Comparison of ENCODE assay signal across 1 cellular context in genomic region chr2:3223080-3223923, GRCh38.
TF ChIP-seq lines count a peak whose summit lies in the region.

No MANE protein-coding gene starts in this region.

TF ChIP-seq in GM12878, 131 proteins besides CTCF, POLR2A, EP300 and RAD21 (continued from another document and continues in another):
- TF ChIP-seq ZBTB4 (CRISPR knock-in tag; IDR thresholded peaks at IDR 0.05) (no peak), CHD1 (IDR thresholded peaks at IDR 0.05; ENCODE audit: low read depth, low read length) (no peak), MLLT1 (IDR thresholded peaks at IDR 0.05) (peak; percentile 84), STAT1 (conservative IDR thresholded peaks at IDR 0.05) (no peak), ASH2L (IDR thresholded peaks at IDR 0.05; ENCODE audit: borderline replicate concordance, low read depth) (0 out of 2 replicates have a peak, but pooled peaks have one; percentile 56), NBN (IDR thresholded peaks at IDR 0.05) (peak; percentile 92), NFIC (IDR thresholded peaks at IDR 0.05; ENCODE audit: low read depth, low read length) (peak; percentile 80), CUX1 (IDR thresholded peaks at IDR 0.05; ENCODE audit: insufficient replicate concordance, low read depth, low read length) (peak; percentile 54), ATF7 (IDR thresholded peaks at IDR 0.05; ENCODE audit: low read depth) (peak; percentile 82), CBFB (IDR thresholded peaks at IDR 0.05; ENCODE audit: low read depth) (peak; percentile 45; the same call in 1 of the 2 replicates), HCFC1 (IDR thresholded peaks at IDR 0.05; ENCODE audit: low read length) (no peak), YY1 (IDR thresholded peaks at IDR 0.05; ENCODE audit: low read depth, low read length) (0 out of 2 replicates have a peak, but pooled peaks have one; percentile 46), CHD2 (IDR thresholded peaks at IDR 0.05; ENCODE audit: borderline replicate concordance, low read depth, low read length) (peak; percentile 31; the same call in 1 of the 2 replicates), IRF4 (IDR thresholded peaks at IDR 0.05; ENCODE audit: low read depth, low read length) (peak; percentile 76; the same call in 1 of the 2 replicates), MXI1 (IDR thresholded peaks at IDR 0.05; ENCODE audit: low read depth, low read length) (no peak), HSF1 (IDR thresholded peaks at IDR 0.05; ENCODE audit: low read depth, low read length) (no peak), RAD51 (IDR thresholded peaks at IDR 0.05) (no peak), TARDBP (IDR thresholded peaks at IDR 0.05; ENCODE audit: borderline replicate concordance) (no peak), STAT3 (IDR thresholded peaks at IDR 0.05; ENCODE audit: low read depth, low read length) (0 out of 2 replicates have a peak, but pooled peaks have one; percentile 54), IRF3 (IDR thresholded peaks at IDR 0.05) (no peak), ATF3 (IDR thresholded peaks at IDR 0.05; ENCODE audit: borderline replicate concordance, extremely low read depth, low read depth, low read length) (no peak), NFXL1 (IDR thresholded peaks at IDR 0.05; ENCODE audit: borderline replicate concordance) (no peak), RELB (IDR thresholded peaks at IDR 0.05; ENCODE audit: low read depth) (peak; percentile 95), CBX5 (IDR thresholded peaks at IDR 0.05; ENCODE audit: low read depth) (peak; percentile 60; the same call in 1 of the 2 replicates), KDM1A (IDR thresholded peaks at IDR 0.05; ENCODE audit: borderline replicate concordance) (no peak), MTA3 (IDR thresholded peaks at IDR 0.05; ENCODE audit: borderline replicate concordance, low read length) (peak; percentile 69; the same call in 1 of the 2 replicates), GABPA (IDR thresholded peaks at IDR 0.05; ENCODE audit: low read depth) (peak; percentile 32; the same call in 1 of the 2 replicates), ESRRA (IDR thresholded peaks at IDR 0.05; ENCODE audit: low read length) (peak; percentile 28; the same call in 1 of the 2 replicates), MYB (IDR thresholded peaks at IDR 0.05; ENCODE audit: borderline replicate concordance, low read depth, low read length) (0 out of 2 replicates have a peak, but pooled peaks have one; percentile 35), HDAC2 (IDR thresholded peaks at IDR 0.05) (no peak), ZNF217 (IDR thresholded peaks at IDR 0.05) (0 out of 2 replicates have a peak, but pooled peaks have one; percentile 27), MEF2A (IDR thresholded peaks at IDR 0.05; ENCODE audit: insufficient read depth, low read depth, low read length) (peak; percentile 72; the same call in 1 of the 2 replicates), BMI1 (IDR thresholded peaks at IDR 0.05; ENCODE audit: borderline replicate concordance) (peak; percentile 73; the same call in 1 of the 2 replicates), CEBPB (IDR thresholded peaks at IDR 0.05; ENCODE audit: borderline replicate concordance in 1 of 2, low read depth in 2 of 2, low read length in 2 of 2) (no peak; a peak in 1 of 4 replicates), PRDM15 (CRISPR knock-in tag; IDR thresholded peaks at IDR 0.05) (no peak), SUPT20H (IDR thresholded peaks at IDR 0.05; ENCODE audit: borderline replicate concordance, control insufficient read depth, low read depth, low read length) (no peak), CBX3 (IDR thresholded peaks at IDR 0.05; ENCODE audit: borderline replicate concordance, low read depth) (no peak), BRCA1 (IDR thresholded peaks at IDR 0.05; ENCODE audit: low read depth, low read length) (no peak), PAX5 (IDR thresholded peaks at IDR 0.05; ENCODE audit: borderline replicate concordance, low read depth, low read length) (peak; percentile 95), JUNB (IDR thresholded peaks at IDR 0.05) (no peak; the same call in 1 of the 2 replicates), USF2 (IDR thresholded peaks at IDR 0.05; ENCODE audit: borderline replicate concordance, low read depth, low read length) (no peak)
